8 cellular contexts compared by ENCODE assay signal in the genomic region with DNA sequence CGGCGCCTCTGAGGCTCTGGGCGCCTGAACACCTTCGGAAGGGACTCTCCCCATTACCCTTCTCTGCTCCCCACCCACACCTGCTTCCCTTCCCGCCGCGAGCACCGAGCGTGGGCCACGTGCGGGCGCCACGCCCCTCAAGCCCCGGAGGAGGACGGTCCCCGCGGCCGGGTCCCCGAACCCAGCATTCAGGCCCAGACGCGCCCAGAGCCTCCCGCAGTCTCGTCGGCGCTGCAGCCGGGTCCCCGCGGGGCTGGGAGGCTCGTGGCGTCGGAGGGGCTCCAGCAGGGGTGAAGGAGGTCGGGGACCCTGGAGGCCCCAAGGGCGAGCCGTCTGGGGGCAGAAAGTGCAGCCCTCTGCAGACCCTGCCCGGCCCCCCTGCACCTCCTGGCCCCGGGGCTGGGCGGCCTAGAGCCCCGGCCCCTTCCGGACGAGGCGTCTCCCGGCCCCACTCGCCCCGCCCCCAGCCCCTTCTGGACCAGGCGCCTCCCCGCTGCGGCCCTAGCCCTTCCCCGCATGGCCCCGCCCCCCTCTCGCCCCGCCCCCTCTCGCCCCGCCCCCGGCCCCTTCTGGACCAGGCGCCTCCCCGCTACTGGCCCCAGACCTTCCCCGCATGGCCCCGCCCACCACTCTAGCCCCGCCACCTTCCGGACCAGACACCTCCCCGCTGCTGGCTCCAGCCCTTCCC. TPM values are rescaled to one million over a fixed set of nuclear protein-coding genes. Genes with fewer than 3 reads are reported as not detected.
DNase-seq lines count a peak whose midpoint lies in the region; ATAC-seq and TF ChIP-seq lines count a peak whose summit lies in the region.

No MANE protein-coding gene starts in this region.

- no peak for TF ChIP-seq CTCF in left ventricle myocardium inferior (IDR thresholded peaks at IDR 0.05; ENCODE audit: borderline replicate concordance)

- peak overlapping the region; percentile 56 to 81 (median 68) for H3K4me3 Mint-ChIP-seq in CD4-positive, alpha-beta memory T cell
- H3K4me3 Mint-ChIP-seq in T-cell: peak overlapping the region; percentile 67 to 74 (median 68)

- no peaks in the 10 kb centered on the region for H3K9me3 Mint-ChIP-seq in CD4-positive, alpha-beta memory T cell
- H3K9me3 Mint-ChIP-seq in T-cell: no peaks in the 10 kb centered on the region

- POLR2A ChIA-PET in CD4-positive, alpha-beta memory T cell (lab: Charles Lee; ENCODE audit: partially characterized antibody): interaction anchor here (0.6 kb wide), 1 partner anchor 160 kb away, joined by 3 read pairs; no protein-coding TSS in a partner anchor
- POLR2A ChIA-PET in T-cell (lab: Charles Lee): no interaction called here

- H3K4me1 ChIP-seq in CD4-positive, alpha-beta memory T cell (ENCODE audit: insufficient read depth, low read length): peaks cover 28% of the 10 kb centered on the region
- H3K4me1 ChIP-seq in adipocyte (ENCODE audit: control insufficient read depth, insufficient read depth, low read length) (peaks cover 11% of the 10 kb centered on the region), left ventricle myocardium inferior (peaks cover 52% of the 10 kb centered on the region)

- no peak overlapping the region for H3K9ac ChIP-seq in adipocyte (ENCODE audit: low read length)

- no peaks in the 10 kb centered on the region for H3K9me3 ChIP-seq in CD4-positive, alpha-beta memory T cell (ENCODE audit: control insufficient read depth in 1 of 2, low read length in 2 of 2)
- no peaks in the 10 kb centered on the region for H3K9me3 ChIP-seq in adipocyte (ENCODE audit: control insufficient read depth, low read length)
- H3K9me3 ChIP-seq in left ventricle myocardium inferior (replicated peaks): no peaks in the 10 kb centered on the region

- H3K4me1 Mint-ChIP-seq in CD4-positive, alpha-beta memory T cell: peaks cover 4 to 28% (median 11%) of the 10 kb centered on the region in 4 donors
- peaks cover 9 to 22% (median 12%) of the 10 kb centered on the region in 3 donors for H3K4me1 Mint-ChIP-seq in T-cell

- no peaks in the 10 kb centered on the region for H3K36me3 ChIP-seq in CD4-positive, alpha-beta memory T cell (ENCODE audit: insufficient read depth, low read length)
- H3K36me3 ChIP-seq in adipocyte (ENCODE audit: control insufficient read depth, insufficient read depth, low read length, severe bottlenecking) (no peaks in the 10 kb centered on the region), left ventricle myocardium inferior (no peaks in the 10 kb centered on the region)

- H3K4me3 ChIP-seq in CD4-positive, alpha-beta memory T cell (ENCODE audit: low read length in 2 of 2): peak overlapping the region; percentile 14 to 60
- H3K4me3 ChIP-seq in adipocyte (ENCODE audit: low read length) (peak overlapping the region; percentile 65), left ventricle myocardium inferior (peak overlapping the region; percentile 74)

- in situ Hi-C loops in KBM-7 (cut with MboI; ENCODE audit: low pct_unique_long_range_greater_than_20kb, low sequenced_read_pairs): no loop called here

- ATAC-seq in GM21367 (IDR thresholded peaks at IDR 0.05; ENCODE audit: unreplicated experiment) (peak; percentile 55), T-cell (replicated peaks in 1 of 4) (peak; percentile 74 to 85 (median 80)), GM18519 (IDR thresholded peaks at IDR 0.05; ENCODE audit: low FRiP score, unreplicated experiment) (no peak)

- DNase-seq in CD4-positive, alpha-beta memory T cell: peak; percentile 82 to 92 (median 83)
- DNase-seq in KBM-7: peak; percentile 51
- DNase-seq in T-cell: peak; percentile 62 to 89 (median 76)
- peak; percentile 85 for DNase-seq in adipocyte (ENCODE audit: low read depth)
- DNase-seq in left ventricle myocardium inferior: peak; percentile 92
- peak; percentile 58 for DNase-seq in renal cortical epithelial cell (ENCODE audit: low read depth)

- H3K27me3 ChIP-seq in CD4-positive, alpha-beta memory T cell (ENCODE audit: insufficient read depth, low read length): no peaks in the 10 kb centered on the region
- H3K27me3 ChIP-seq in adipocyte (replicated peaks; ENCODE audit: control insufficient read depth, insufficient read depth, low read length): peaks cover 40% of the 10 kb centered on the region
- H3K27me3 ChIP-seq in left ventricle myocardium inferior (ENCODE audit: low read depth): peaks cover 19% of the 10 kb centered on the region

- CTCF ChIA-PET in CD4-positive, alpha-beta memory T cell (lab: Charles Lee; ENCODE audit: partially characterized antibody): no interaction called here
- CTCF ChIA-PET in T-cell (lab: Charles Lee): interaction anchor here in 1 of 2 donors (0.5 kb wide), 1 partner anchor 1002 kb away, joined by 3 read pairs; no protein-coding TSS in a partner anchor

- intact Hi-C loops in CD4-positive, alpha-beta memory T cell (cut with micrococcal nuclease): loop anchor here (1.0 kb wide), 3 partner anchors 25 to 148 kb away; a partner anchor contains a TSS
- intact Hi-C loops in left ventricle myocardium inferior (cut with micrococcal nuclease): no loop called here

- peak overlapping the region in 2 of 7 donors; percentile 25 to 72 for H3K27ac Mint-ChIP-seq in CD4-positive, alpha-beta memory T cell
- peak overlapping the region in 1 of 2 donors; percentile 6 for H3K27ac Mint-ChIP-seq in T-cell

- no peaks in the 10 kb centered on the region for H3K36me3 Mint-ChIP-seq in CD4-positive, alpha-beta memory T cell
- no peaks in the 10 kb centered on the region for H3K36me3 Mint-ChIP-seq in T-cell

- H3K27ac ChIP-seq in CD4-positive, alpha-beta memory T cell (ENCODE audit: low read depth, low read length): no peak overlapping the region
- peak overlapping the region; percentile 83 for H3K27ac ChIP-seq in left ventricle myocardium inferior (replicated peaks)

- H3K27me3 Mint-ChIP-seq in CD4-positive, alpha-beta memory T cell: peaks cover 0 to 6% of the 10 kb centered on the region in 2 donors
- H3K27me3 Mint-ChIP-seq in T-cell: peaks cover 0 to 4% of the 10 kb centered on the region in 2 donors

RNA-seq across cellular contexts. Expression of a gene that starts 0.4 kb away (rescaled TPM):
- 1 to 10 TPM; 3.1 to 4.7 TPM for total RNA-seq in CD4-positive, alpha-beta memory T cell
- polyA plus RNA-seq in CD4-positive, alpha-beta memory T cell: 1 to 10 TPM in 1 of 2 donors, under 1 TPM in 1; 0.52 to 1.5 TPM
- total RNA-seq in T-cell (1 to 10 TPM; 1.3 to 6.2 (median 4.2) TPM), left ventricle myocardium inferior (13.9 TPM), renal cortical epithelial cell (4.8 TPM in 1 of 2 replicates, not detected in the other)

RNA-seq across cellular contexts. Expression of a gene that starts 19.9 kb away (rescaled TPM):
- not detected for total RNA-seq in CD4-positive, alpha-beta memory T cell
- polyA plus RNA-seq in CD4-positive, alpha-beta memory T cell: not detected
- total RNA-seq in T-cell (not detected), left ventricle myocardium inferior (0.08 TPM), renal cortical epithelial cell (not detected in 2 replicates)

RNA-seq across cellular contexts. Expression of a gene that starts 24.1 kb away (rescaled TPM):
- 10 to 100 TPM; 54.5 to 58.0 TPM for total RNA-seq in CD4-positive, alpha-beta memory T cell
- 10 to 100 TPM; 19.0 to 39.8 TPM for polyA plus RNA-seq in CD4-positive, alpha-beta memory T cell
- 10 to 100 TPM; 37.3 to 49.1 (median 44.5) TPM for total RNA-seq in T-cell
- 58.2 TPM for total RNA-seq in left ventricle myocardium inferior
- 37.9 and 39.6 TPM in 2 replicates for total RNA-seq in renal cortical epithelial cell
